In genomic region chr11:4606231-4607015, GRCh38 we compare ENCODE assay signal across 9 cellular contexts. TPM values are rescaled to one million over a fixed set of nuclear protein-coding genes. Genes with fewer than 3 reads are reported as not detected.
DNase-seq lines count a peak whose midpoint lies in the region; ATAC-seq and TF ChIP-seq lines count a peak whose summit lies in the region.
"Had no signal": no experiment of that assay in that cellular context is flagged by ENCODE, and none has a peak within 500 bp of the region (broad histone marks: within the 10 kb centered on the region; RNA-seq: fewer than 3 reads in every experiment).

No MANE protein-coding gene starts in this region.

- H3K4me1 Mint-ChIP-seq in CD8-positive, alpha-beta T cell (ENCODE audit: low read depth): peaks cover 56% of the 10 kb centered on the region
- peaks cover 69% of the 10 kb centered on the region for H3K4me1 Mint-ChIP-seq in central memory CD8-positive, alpha-beta T cell
- H3K4me1 Mint-ChIP-seq in nephron: peaks cover 19% of the 10 kb centered on the region

- no peaks in the 10 kb centered on the region for H3K9me3 Mint-ChIP-seq in CD8-positive, alpha-beta T cell
- no peaks in the 10 kb centered on the region for H3K9me3 Mint-ChIP-seq in central memory CD8-positive, alpha-beta T cell
- no peaks in the 10 kb centered on the region for H3K9me3 Mint-ChIP-seq in nephron

- in situ Hi-C loops in HAP-1 (cut with MboI; ENCODE audit: low sequenced_read_pairs): no loop called here

- H3K4me3 Mint-ChIP-seq in CD8-positive, alpha-beta T cell: peak overlapping the region; percentile 93
- peak overlapping the region; percentile 93 for H3K4me3 Mint-ChIP-seq in central memory CD8-positive, alpha-beta T cell
- peak overlapping the region; percentile 90 to 93 (median 93) for H3K4me3 Mint-ChIP-seq in nephron

- POLR2A ChIA-PET in CD8-positive, alpha-beta T cell (lab: Charles Lee): no interaction called here

- peaks cover 4% of the 10 kb centered on the region for H3K36me3 ChIP-seq in CD8-positive, alpha-beta T cell (ENCODE audit: insufficient read depth, low read length)
- H3K36me3 ChIP-seq in HAP-1 (replicated peaks): no peaks in the 10 kb centered on the region; the same call in 1 of the 2 replicates

- no peak overlapping the region for H3K27ac ChIP-seq in CD8-positive, alpha-beta T cell (ENCODE audit: low read depth, low read length)

- H3K36me3 Mint-ChIP-seq in CD8-positive, alpha-beta T cell: peaks cover 46% of the 10 kb centered on the region
- H3K36me3 Mint-ChIP-seq in central memory CD8-positive, alpha-beta T cell (ENCODE audit: insufficient read depth): peaks cover 26% of the 10 kb centered on the region
- peaks cover 22% of the 10 kb centered on the region for H3K36me3 Mint-ChIP-seq in nephron (ENCODE audit: low read depth)

- H3K9me3 ChIP-seq in CD8-positive, alpha-beta T cell (ENCODE audit: low read length): no peaks in the 10 kb centered on the region
- 0 out of 2 replicates have a peak, but pooled peaks cover 3% of the 10 kb centered on the region for H3K9me3 ChIP-seq in HAP-1

- no peak for DNase-seq in CD8-positive, alpha-beta T cell
- peak; percentile 44 for DNase-seq in M059J (ENCODE audit: low read depth)
- DNase-seq in central memory CD8-positive, alpha-beta T cell (ENCODE audit: low spot score in 2 of 2): no peak
- no peak for DNase-seq in cortex of kidney (lab: John Stamatoyannopoulos, UW)
- DNase-seq in HAP-1 (ENCODE audit: low spot score in 2 of 2): no peak
- DNase-seq in AG20443 (ENCODE audit: low spot score): no peak

- no peak for TF ChIP-seq CTCF in CD8-positive, alpha-beta T cell (IDR thresholded peaks at IDR 0.05)
- no peak for TF ChIP-seq CTCF in nephron (IDR thresholded peaks at IDR 0.05; ENCODE audit: unreplicated experiment in 3 of 3)

- H3K27me3 Mint-ChIP-seq in CD8-positive, alpha-beta T cell (ENCODE audit: low read depth): no peaks in the 10 kb centered on the region
- H3K27me3 Mint-ChIP-seq in central memory CD8-positive, alpha-beta T cell: no peaks in the 10 kb centered on the region
- H3K27me3 Mint-ChIP-seq in nephron (ENCODE audit: low read depth): no peaks in the 10 kb centered on the region

- CTCF ChIA-PET in CD8-positive, alpha-beta T cell (lab: Charles Lee): interaction anchor here (1.0 to 1.3 kb wide), 2 partner anchors 7 to 30 kb away, joined by 3 to 5 read pairs; partner anchors contain the start of gene OR51D1

- H3K4me1 ChIP-seq in CD8-positive, alpha-beta T cell (ENCODE audit: insufficient read depth, low read length): peaks cover 33% of the 10 kb centered on the region
- H3K4me1 ChIP-seq in HAP-1: peaks cover 7% of the 10 kb centered on the region

- no peak overlapping the region for H3K4me3 ChIP-seq in CD8-positive, alpha-beta T cell (ENCODE audit: low read depth, low read length)
- H3K4me3 ChIP-seq in HAP-1: no peak overlapping the region

- no peak overlapping the region for H3K27ac Mint-ChIP-seq in CD8-positive, alpha-beta T cell
- H3K27ac Mint-ChIP-seq in central memory CD8-positive, alpha-beta T cell (ENCODE audit: low read depth): no peak overlapping the region
- peak overlapping the region; percentile 83 to 98 (median 86) for H3K27ac Mint-ChIP-seq in nephron

- intact Hi-C loops in CD8-positive, alpha-beta T cell (cut with DNase I, micrococcal nuclease): loop anchor here (10.0 kb wide), 1 partner anchor 1078 kb away; the partner anchor contains the start of genes TRIM22 (in 2 of the 2) and TRIM5 (in 2 of the 2)

- ATAC-seq in CD8-positive, alpha-beta T cell: no peak
- no peak for ATAC-seq in central memory CD8-positive, alpha-beta T cell (replicated peaks; ENCODE audit: extremely low read depth, poor library complexity, severe bottlenecking)
- no peak for ATAC-seq in GM19397 (IDR thresholded peaks at IDR 0.05; ENCODE audit: unreplicated experiment)

- no peaks in the 10 kb centered on the region for H3K27me3 ChIP-seq in CD8-positive, alpha-beta T cell (ENCODE audit: insufficient read depth, low read length)
- no peaks in the 10 kb centered on the region for H3K27me3 ChIP-seq in HAP-1 (ENCODE audit: low read depth)

RNA-seq across cellular contexts. Expression of gene TRIM68, which starts 1.6 kb away (rescaled TPM):
- total RNA-seq in CD8-positive, alpha-beta T cell: 1 to 10 TPM; 6.0 to 6.9 TPM
- 15.3 and 16.3 TPM in 2 replicates for total RNA-seq in M059J (2014; rRNA removed; shearing (Covaris generic))

RNA-seq across cellular contexts. Expression of gene OR52I1, which starts 12.6 kb away (rescaled TPM):
- total RNA-seq in CD8-positive, alpha-beta T cell: not detected
- total RNA-seq in M059J (2014; rRNA removed; shearing (Covaris generic)): not detected in 2 replicates
- total RNA-seq: pulmonary artery endothelial cell had no signal

RNA-seq across cellular contexts. Expression of gene OR52I2, which starts 24.9 kb away (rescaled TPM):
- total RNA-seq in CD8-positive, alpha-beta T cell: not detected
- not detected in 2 replicates for total RNA-seq in M059J (2014; rRNA removed; shearing (Covaris generic))
- total RNA-seq: pulmonary artery endothelial cell had no signal

RNA-seq across cellular contexts. Expression of gene OR51D1, which starts 30.9 kb away (rescaled TPM):
- not detected for total RNA-seq in CD8-positive, alpha-beta T cell
- total RNA-seq in M059J (2014; rRNA removed; shearing (Covaris generic)): not detected in 2 replicates
- total RNA-seq: pulmonary artery endothelial cell had no signal

RNA-seq across cellular contexts. Expression of gene OR51E1, which starts 37.4 kb away (rescaled TPM):
- total RNA-seq in CD8-positive, alpha-beta T cell: not detected
- not detected in 2 replicates for total RNA-seq in M059J (2014; rRNA removed; shearing (Covaris generic))
- total RNA-seq: pulmonary artery endothelial cell had no signal

Comparison
In these comparisons a context has a peak if more than half of its experiments do, and no peak if none do; other contexts are left out.
1. H3K27ac Mint-ChIP-seq: peak in nephron (3 of 3); none in CD8-positive, alpha-beta T cell (single experiment) and central memory CD8-positive, alpha-beta T cell (single experiment).
2. Peak in every context shown above with its lines, with median percentiles within 50 percentile points of each other: H3K4me3 Mint-ChIP-seq.